ENCODE assay signal across 21 cellular contexts in genomic region chr3:123493912-123494311, GRCh38. TPM values are rescaled to one million over a fixed set of nuclear protein-coding genes. Genes with fewer than 3 reads are reported as not detected.
DNase-seq lines count a peak whose midpoint lies in the region; ATAC-seq and TF ChIP-seq lines count a peak whose summit lies in the region.
"Had no signal": no experiment of that assay in that cellular context is flagged by ENCODE, and none has a peak within 500 bp of the region (broad histone marks: within the 10 kb centered on the region; RNA-seq: fewer than 3 reads in every experiment).

No MANE protein-coding gene starts in this region.

- CTCF ChIA-PET in activated CD4-positive, alpha-beta T cell treated with anti-CD3 and anti-CD28 coated beads for 36 hours (lab: Charles Lee) = interaction anchor here (0.9 kb wide), 1 partner anchor 47 kb away, joined by 3 read pairs; no protein-coding TSS in a partner anchor
- CTCF ChIA-PET in A673 (lab: Charles Lee) = no interaction called here
- CTCF ChIA-PET in PC-3 (lab: Charles Lee) = no interaction called here

- H3K4me3 ChIP-seq in A673 (ENCODE audit: low read depth, low read length, poor library complexity, severe bottlenecking) (no peak overlapping the region), PC-3 (ENCODE audit: low read length) (no peak overlapping the region)
- H3K4me3 ChIP-seq: A549, BLaER1, HAP-1, K562 had no signal

- no peaks in the 10 kb centered on the region for H3K4me1 Mint-ChIP-seq in activated CD4-positive, alpha-beta T cell treated with anti-CD3 and anti-CD28 coated beads for 36 hours
- H3K4me1 Mint-ChIP-seq in central memory CD8-positive, alpha-beta T cell = peaks cover 19% of the 10 kb centered on the region
- H3K4me1 Mint-ChIP-seq: CD14-positive monocyte had no signal

- H3K36me3 ChIP-seq in A673 (ENCODE audit: insufficient read depth, low read length, poor library complexity, severe bottlenecking) (peaks cover 6% of the 10 kb centered on the region), PC-3 (ENCODE audit: low read depth, low read length) (peaks cover 25% of the 10 kb centered on the region; the same call in 1 of the 2 replicates)

- H3K27ac ChIP-seq in A673 (ENCODE audit: low read depth, low read length, poor library complexity, severe bottlenecking) (no peak overlapping the region), PC-3 (ENCODE audit: low read length) (no peak overlapping the region)
- H3K27ac ChIP-seq: 22Rv1, A549, BLaER1, HL-60 had no signal

- no peaks in the 10 kb centered on the region for H3K9me3 ChIP-seq in A673 (ENCODE audit: low read depth, low read length, poor library complexity, severe bottlenecking)
- H3K9me3 ChIP-seq in PC-3 (ENCODE audit: low read length) = no peaks in the 10 kb centered on the region
- H3K9me3 ChIP-seq: A549, BLaER1, HAP-1 had no signal

- no peaks in the 10 kb centered on the region for H3K79me2 ChIP-seq in PC-3 (ENCODE audit: low read length)

- no peak for TF ChIP-seq CTCF in A673 (conservative IDR thresholded peaks at IDR 0.05; ENCODE audit: low read depth, low read length)
- TF ChIP-seq CTCF in PC-3 (conservative IDR thresholded peaks at IDR 0.05; ENCODE audit: low read depth, low read length) = no peak

- H3K27ac Mint-ChIP-seq in activated CD4-positive, alpha-beta T cell treated with anti-CD3 and anti-CD28 coated beads for 36 hours = peak overlapping the region; percentile 10
- H3K27ac Mint-ChIP-seq in central memory CD8-positive, alpha-beta T cell (ENCODE audit: low read depth) = peak overlapping the region; percentile 41
- H3K27ac Mint-ChIP-seq: CD14-positive monocyte; CD4-positive, alpha-beta memory T cell had no signal

- no peak overlapping the region for H3K4me2 ChIP-seq in PC-3 (ENCODE audit: low read length)
- H3K4me2 ChIP-seq: A549, BLaER1 had no signal

- H3K4me1 ChIP-seq in A673 (ENCODE audit: insufficient read depth, low read length, poor library complexity, severe bottlenecking) (no peaks in the 10 kb centered on the region), PC-3 (ENCODE audit: insufficient read depth, low read length) (no peaks in the 10 kb centered on the region)
- H3K4me1 ChIP-seq: A549 had no signal

- no peaks in the 10 kb centered on the region for H3K27me3 Mint-ChIP-seq in activated CD4-positive, alpha-beta T cell treated with anti-CD3 and anti-CD28 coated beads for 36 hours
- H3K27me3 Mint-ChIP-seq in central memory CD8-positive, alpha-beta T cell = no peaks in the 10 kb centered on the region
- H3K27me3 Mint-ChIP-seq: CD4-positive, alpha-beta memory T cell had no signal

- POLR2A ChIA-PET in activated CD4-positive, alpha-beta T cell treated with anti-CD3 and anti-CD28 coated beads for 36 hours (lab: Charles Lee) = no interaction called here
- POLR2A ChIA-PET in A673 (lab: Charles Lee; ENCODE audit: low non-redundant PET) (no interaction called here), PC-3 (lab: Charles Lee; ENCODE audit: unreplicated experiment) (no interaction called here)

- no peaks in the 10 kb centered on the region for H3K9me2 ChIP-seq in PC-3 (replicated peaks; ENCODE audit: low read length)

- H3K36me3 Mint-ChIP-seq in activated CD4-positive, alpha-beta T cell treated with anti-CD3 and anti-CD28 coated beads for 36 hours (ENCODE audit: low read depth) = peaks cover 9% of the 10 kb centered on the region
- H3K36me3 Mint-ChIP-seq in central memory CD8-positive, alpha-beta T cell (ENCODE audit: insufficient read depth) = peaks cover 9% of the 10 kb centered on the region

- intact Hi-C loops in activated CD4-positive, alpha-beta T cell treated with anti-CD3 and anti-CD28 coated beads for 36 hours (cut with DNase I, micrococcal nuclease) = no loop called here
- intact Hi-C loops in A673 (cut with micrococcal nuclease; ENCODE audit: unreplicated experiment) = no loop called here
- intact Hi-C loops in PC-3 (cut with micrococcal nuclease) = no loop called here

- H3K27me3 ChIP-seq in A673 (replicated peaks; ENCODE audit: insufficient read depth, low read depth, low read length, poor library complexity) = no peaks in the 10 kb centered on the region
- H3K27me3 ChIP-seq in PC-3 (ENCODE audit: low read length) = no peaks in the 10 kb centered on the region
- H3K27me3 ChIP-seq: BLaER1 had no signal

- H3K4me3 Mint-ChIP-seq in activated CD4-positive, alpha-beta T cell treated with anti-CD3 and anti-CD28 coated beads for 36 hours = no peak overlapping the region
- no peak overlapping the region for H3K4me3 Mint-ChIP-seq in central memory CD8-positive, alpha-beta T cell
- H3K4me3 Mint-ChIP-seq: CD14-positive monocyte; CD4-positive, alpha-beta memory T cell had no signal

- DNase-seq in activated CD4-positive, alpha-beta T cell treated with anti-CD3 and anti-CD28 coated beads for 36 hours = no peak
- DNase-seq in activated CD4-positive, alpha-beta T cell treated with anti-CD3 and anti-CD28 coated beads for 4 hours = no peak
- no peak for DNase-seq in A673 (ENCODE audit: low spot score)
- DNase-seq in PC-3 = no peak
- DNase-seq in central memory CD8-positive, alpha-beta T cell (ENCODE audit: low spot score in 2 of 2) = no peak
- DNase-seq in activated T-cell treated with anti-CD3 and anti-CD28 coated beads, Interleukin-2, amount 50 U/mL, for 48 hours = no peak
- DNase-seq: CD4-positive, alpha-beta memory T cell; DMS 273 treated with DMSO at 0.1 percent for 48 hours; DMS53; DND-41; EL; IMR-90 had no signal

- no peak overlapping the region for H2AFZ ChIP-seq in PC-3 (ENCODE audit: low read length)

- H4K20me1 ChIP-seq in PC-3 (ENCODE audit: low read length) = no peaks in the 10 kb centered on the region
- H4K20me1 ChIP-seq: BLaER1 had no signal

- BruUV-seq in A673 (replicated peaks; lab: Mats Ljungman, UMichigan) (TSS peak; percentile 25), PC-3 (replicated peaks; lab: Mats Ljungman, UMichigan) (TSS peak; percentile 27)

- H3K9ac ChIP-seq in PC-3 (ENCODE audit: low read length) = no peak overlapping the region
- H3K9ac ChIP-seq: BLaER1 had no signal

- no peaks in the 10 kb centered on the region for H3F3A ChIP-seq in PC-3 (ENCODE audit: low read length, unreplicated experiment)

- no peak for ATAC-seq in activated CD4-positive, alpha-beta T cell treated with anti-CD3 and anti-CD28 coated beads for 36 hours
- ATAC-seq in PC-3 = no peak
- no peak for ATAC-seq in central memory CD8-positive, alpha-beta T cell (replicated peaks; ENCODE audit: extremely low read depth, poor library complexity, severe bottlenecking)
- no peak for ATAC-seq in GM21576 (IDR thresholded peaks at IDR 0.05; ENCODE audit: unreplicated experiment)
- no peak for ATAC-seq in HG03460 (IDR thresholded peaks at IDR 0.05; ENCODE audit: unreplicated experiment)
- ATAC-seq: A549, K562 had no signal

- no peaks in the 10 kb centered on the region for H3K9me3 Mint-ChIP-seq in activated CD4-positive, alpha-beta T cell treated with anti-CD3 and anti-CD28 coated beads for 36 hours (ENCODE audit: low read depth)
- H3K9me3 Mint-ChIP-seq in central memory CD8-positive, alpha-beta T cell = no peaks in the 10 kb centered on the region
- H3K9me3 Mint-ChIP-seq: CD14-positive monocyte; CD4-positive, alpha-beta memory T cell had no signal

RNA-seq across cellular contexts. Expression of gene ADCY5, which starts 45.0 kb away (rescaled TPM):
- not detected for total RNA-seq in activated CD4-positive, alpha-beta T cell treated with anti-CD3 and anti-CD28 coated beads for 36 hours
- total RNA-seq in A673 (2021) = 0.21 and 0.22 TPM in 2 replicates
- not detected in 2 replicates for total RNA-seq in PC-3 (2014; rRNA removed)
- total RNA-seq: CD4-positive, alpha-beta memory T cell; K562 had no signal
